Comparison of ENCODE assay signal across 8 cellular contexts in the genomic region with DNA sequence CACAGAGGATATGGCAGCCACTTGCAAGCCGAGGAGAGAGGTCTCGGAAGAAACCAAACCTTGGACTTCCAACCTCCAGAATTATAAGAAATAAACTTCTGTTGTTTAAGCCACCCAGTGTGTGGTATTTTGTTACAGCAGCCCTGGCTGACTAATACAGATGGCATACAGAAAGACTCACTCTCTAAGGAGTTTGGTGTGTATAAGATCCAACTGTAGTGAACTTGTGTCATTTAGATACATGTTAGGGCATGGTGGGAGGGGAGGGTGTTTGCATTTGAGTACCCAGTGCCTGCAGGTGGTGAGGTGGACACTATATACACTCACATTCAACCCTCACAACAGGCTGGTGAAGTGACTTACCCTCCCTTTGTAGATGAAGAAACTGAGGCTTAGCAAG.
"Had no signal": no experiment of that assay in that cellular context is flagged by ENCODE, and none has a peak within 500 bp of the region (broad histone marks: within the 10 kb centered on the region; RNA-seq: fewer than 3 reads in every experiment).

No MANE protein-coding gene starts in this region.

- H3K27ac ChIP-seq: HL-60 had no signal

- H2AFZ ChIP-seq: GM23338 had no signal

- DNase-seq: H9, HCEC 1CT, IMR-90 had no signal

- ATAC-seq: GM23338, K562 had no signal

- H3K4me3 ChIP-seq: GM23338, K562 had no signal

- H3K4me2 ChIP-seq: GM23338 had no signal

- FAIRE-seq: H1, H54, K562 had no signal
